Comparison of ENCODE assay signal across 1 cellular context in the genomic region with DNA sequence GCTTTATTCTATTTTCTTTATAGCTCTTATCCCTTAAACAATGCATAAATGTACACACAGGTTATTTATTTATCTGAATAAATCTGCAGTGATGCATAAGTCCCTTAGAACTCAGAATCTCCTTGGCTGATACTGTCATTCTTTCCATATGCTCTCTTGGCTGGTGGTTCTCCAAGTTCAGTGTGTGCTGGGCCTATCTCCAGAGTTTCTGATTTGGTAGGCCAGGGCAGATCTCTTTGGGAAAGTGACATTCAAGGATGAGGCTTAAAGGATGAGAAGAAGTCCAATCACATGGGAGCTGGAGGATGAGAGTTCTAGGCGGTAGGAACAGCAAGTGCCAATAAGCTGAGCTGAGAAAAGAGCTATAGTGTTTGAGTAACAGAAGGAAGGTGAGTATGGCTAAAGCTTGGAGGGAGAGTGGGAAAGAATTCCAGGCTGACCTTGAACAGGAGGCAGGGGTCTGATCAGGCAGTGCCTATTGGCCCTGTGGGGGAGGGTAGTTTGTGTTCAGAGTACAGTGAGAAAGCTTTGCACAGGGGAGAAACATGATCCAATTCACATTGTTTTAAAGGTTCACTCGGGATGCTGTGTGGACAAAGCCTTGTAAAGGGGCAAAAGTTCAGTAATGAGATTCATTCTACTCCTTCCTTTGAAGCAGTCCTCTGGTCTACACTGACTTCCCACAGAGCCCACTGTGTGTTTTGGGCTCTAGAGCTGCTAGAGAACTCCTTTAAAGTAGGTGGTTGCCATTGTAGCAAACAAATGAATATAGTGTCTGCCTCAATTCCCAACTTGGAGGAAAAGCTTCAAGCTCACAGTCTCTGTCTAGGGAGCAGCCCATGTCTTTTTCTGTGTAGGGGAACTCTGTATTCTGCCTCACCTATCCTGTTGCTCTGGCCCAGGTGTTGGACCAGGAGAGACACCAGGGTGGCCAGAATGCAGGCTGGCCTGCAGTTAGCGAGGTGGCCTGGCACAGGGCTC.
A peak's percentile ranks its signal among the peaks of the same experiment; 100 is the strongest.
TF ChIP-seq lines count a peak whose summit lies in the region.

No MANE protein-coding gene starts in this region.

TF ChIP-seq in HepG2, 621 proteins besides CTCF, POLR2A, EP300 and RAD21 (continued from another document and continues in another):
- TF ChIP-seq, protein P1, sequence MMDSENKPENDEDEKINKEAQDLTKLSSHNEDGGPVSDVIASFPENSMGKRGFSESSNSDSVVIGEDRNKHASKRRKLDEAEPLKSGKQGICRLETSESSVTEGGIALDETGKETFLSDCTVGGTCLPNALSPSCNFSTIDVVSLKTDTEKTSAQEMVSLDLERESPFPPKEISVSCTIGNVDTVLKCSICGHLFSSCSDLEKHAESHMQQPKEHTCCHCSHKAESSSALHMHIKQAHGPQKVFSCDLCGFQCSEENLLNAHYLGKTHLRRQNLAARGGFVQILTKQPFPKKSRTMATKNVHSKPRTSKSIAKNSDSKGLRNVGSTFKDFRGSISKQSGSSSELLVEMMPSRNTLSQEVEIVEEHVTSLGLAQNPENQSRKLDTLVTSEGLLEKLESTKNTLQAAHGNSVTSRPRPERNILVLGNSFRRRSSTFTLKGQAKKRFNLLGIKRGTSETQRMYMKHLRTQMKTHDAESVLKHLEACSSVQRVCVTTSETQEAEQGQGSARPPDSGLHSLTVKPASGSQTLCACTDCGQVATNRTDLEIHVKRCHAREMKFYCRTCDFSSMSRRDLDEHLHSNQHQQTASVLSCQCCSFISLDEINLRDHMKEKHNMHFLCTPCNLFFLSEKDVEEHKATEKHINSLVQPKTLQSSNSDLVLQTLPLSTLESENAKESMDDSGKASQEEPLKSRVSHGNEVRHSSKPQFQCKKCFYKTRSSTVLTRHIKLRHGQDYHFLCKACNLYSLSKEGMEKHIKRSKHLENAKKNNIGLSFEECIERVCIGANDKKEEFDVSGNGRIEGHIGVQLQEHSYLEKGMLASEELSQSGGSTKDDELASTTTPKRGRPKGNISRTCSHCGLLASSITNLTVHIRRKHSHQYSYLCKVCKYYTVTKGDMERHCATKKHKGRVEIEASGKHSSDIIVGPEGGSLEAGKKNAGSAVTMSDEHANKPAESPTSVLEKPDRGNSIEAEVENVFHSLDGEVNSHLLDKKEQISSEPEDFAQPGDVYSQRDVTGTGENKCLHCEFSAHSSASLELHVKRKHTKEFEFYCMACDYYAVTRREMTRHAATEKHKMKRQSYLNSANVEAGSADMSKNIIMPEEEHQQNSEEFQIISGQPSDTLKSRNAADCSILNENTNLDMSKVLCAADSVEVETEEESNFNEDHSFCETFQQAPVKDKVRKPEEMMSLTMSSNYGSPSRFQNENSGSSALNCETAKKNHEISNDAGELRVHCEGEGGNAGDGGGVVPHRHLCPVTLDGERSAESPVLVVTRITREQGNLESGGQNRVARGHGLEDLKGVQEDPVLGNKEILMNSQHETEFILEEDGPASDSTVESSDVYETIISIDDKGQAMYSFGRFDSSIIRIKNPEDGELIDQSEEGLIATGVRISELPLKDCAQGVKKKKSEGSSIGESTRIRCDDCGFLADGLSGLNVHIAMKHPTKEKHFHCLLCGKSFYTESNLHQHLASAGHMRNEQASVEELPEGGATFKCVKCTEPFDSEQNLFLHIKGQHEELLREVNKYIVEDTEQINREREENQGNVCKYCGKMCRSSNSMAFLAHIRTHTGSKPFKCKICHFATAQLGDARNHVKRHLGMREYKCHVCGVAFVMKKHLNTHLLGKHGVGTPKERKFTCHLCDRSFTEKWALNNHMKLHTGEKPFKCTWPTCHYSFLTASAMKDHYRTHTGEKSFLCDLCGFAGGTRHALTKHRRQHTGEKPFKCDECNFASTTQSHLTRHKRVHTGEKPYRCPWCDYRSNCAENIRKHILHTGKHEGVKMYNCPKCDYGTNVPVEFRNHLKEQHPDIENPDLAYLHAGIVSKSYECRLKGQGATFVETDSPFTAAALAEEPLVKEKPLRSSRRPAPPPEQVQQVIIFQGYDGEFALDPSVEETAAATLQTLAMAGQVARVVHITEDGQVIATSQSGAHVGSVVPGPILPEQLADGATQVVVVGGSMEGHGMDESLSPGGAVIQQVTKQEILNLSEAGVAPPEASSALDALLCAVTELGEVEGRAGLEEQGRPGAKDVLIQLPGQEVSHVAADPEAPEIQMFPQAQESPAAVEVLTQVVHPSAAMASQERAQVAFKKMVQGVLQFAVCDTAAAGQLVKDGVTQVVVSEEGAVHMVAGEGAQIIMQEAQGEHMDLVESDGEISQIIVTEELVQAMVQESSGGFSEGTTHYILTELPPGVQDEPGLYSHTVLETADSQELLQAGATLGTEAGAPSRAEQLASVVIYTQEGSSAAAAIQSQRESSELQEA (CRISPR knock-in tag; IDR thresholded peaks at IDR 0.05; ENCODE audit: not compliant biosample characterization) = no peak
- TF ChIP-seq, protein P2, sequence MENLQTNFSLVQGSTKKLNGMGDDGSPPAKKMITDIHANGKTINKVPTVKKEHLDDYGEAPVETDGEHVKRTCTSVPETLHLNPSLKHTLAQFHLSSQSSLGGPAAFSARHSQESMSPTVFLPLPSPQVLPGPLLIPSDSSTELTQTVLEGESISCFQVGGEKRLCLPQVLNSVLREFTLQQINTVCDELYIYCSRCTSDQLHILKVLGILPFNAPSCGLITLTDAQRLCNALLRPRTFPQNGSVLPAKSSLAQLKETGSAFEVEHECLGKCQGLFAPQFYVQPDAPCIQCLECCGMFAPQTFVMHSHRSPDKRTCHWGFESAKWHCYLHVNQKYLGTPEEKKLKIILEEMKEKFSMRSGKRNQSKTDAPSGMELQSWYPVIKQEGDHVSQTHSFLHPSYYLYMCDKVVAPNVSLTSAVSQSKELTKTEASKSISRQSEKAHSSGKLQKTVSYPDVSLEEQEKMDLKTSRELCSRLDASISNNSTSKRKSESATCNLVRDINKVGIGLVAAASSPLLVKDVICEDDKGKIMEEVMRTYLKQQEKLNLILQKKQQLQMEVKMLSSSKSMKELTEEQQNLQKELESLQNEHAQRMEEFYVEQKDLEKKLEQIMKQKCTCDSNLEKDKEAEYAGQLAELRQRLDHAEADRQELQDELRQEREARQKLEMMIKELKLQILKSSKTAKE (CRISPR knock-in tag; IDR thresholded peaks at IDR 0.05; ENCODE audit: borderline replicate concordance) = 0 out of 2 replicates have a peak, but pooled peaks have one; percentile 42
- TF ChIP-seq SIX1 (CRISPR knock-in tag; IDR thresholded peaks at IDR 0.05; ENCODE audit: borderline replicate concordance) (peak; percentile 98), ZNF674 (CRISPR knock-in tag; IDR thresholded peaks at IDR 0.05; ENCODE audit: low read depth) (no peak), ZNF792 (CRISPR knock-in tag; IDR thresholded peaks at IDR 0.05) (no peak; the same call in 1 of the 2 replicates), MAFF (IDR thresholded peaks at IDR 0.05; ENCODE audit: low read depth, low read length) (no peak), ZNF354B (CRISPR knock-in tag; IDR thresholded peaks at IDR 0.05) (no peak), TBP (CRISPR knock-in tag; IDR thresholded peaks at IDR 0.05) (no peak), PCBP2 (optimal IDR thresholded peaks at IDR 0.05; ENCODE audit: low read depth, low read length, poor library complexity, severe bottlenecking) (no peak), HHEX (CRISPR knock-in tag; IDR thresholded peaks at IDR 0.05) (peak; percentile 69), ATF1 (CRISPR knock-in tag; IDR thresholded peaks at IDR 0.05) (no peak), MTF2 (CRISPR knock-in tag; IDR thresholded peaks at IDR 0.05; ENCODE audit: borderline replicate concordance) (0 out of 2 replicates have a peak, but pooled peaks have one; percentile 36), MAFK (conservative IDR thresholded peaks at IDR 0.05 in 1 of 2, IDR thresholded peaks at IDR 0.05 in 1 of 2; ENCODE audit: low read length in 2 of 2) (no peak), ZFAT (CRISPR knock-in tag; conservative IDR thresholded peaks at IDR 0.05) (no peak), ZFP36L2 (CRISPR knock-in tag; IDR thresholded peaks at IDR 0.05) (no peak), ZNF136 (CRISPR knock-in tag; IDR thresholded peaks at IDR 0.05; ENCODE audit: low read depth) (no peak), ERF (CRISPR knock-in tag; IDR thresholded peaks at IDR 0.05) (peak; percentile 59; the same call in 1 of the 2 replicates), NFE2L2 (IDR thresholded peaks at IDR 0.05; ENCODE audit: low read length) (no peak), ZNF589 (CRISPR knock-in tag; conservative IDR thresholded peaks at IDR 0.05) (no peak), HNF4A (CRISPR knock-in tag; IDR thresholded peaks at IDR 0.05) (peak; percentile 97), RFXANK (CRISPR knock-in tag; IDR thresholded peaks at IDR 0.05) (no peak), SYNCRIP (IDR thresholded peaks at IDR 0.05; ENCODE audit: insufficient read depth, low read depth, low read length) (no peak), ZNF251 (CRISPR knock-in tag; IDR thresholded peaks at IDR 0.05) (no peak), RAD51 (IDR thresholded peaks at IDR 0.05; ENCODE audit: borderline replicate concordance) (no peak), NBN (conservative IDR thresholded peaks at IDR 0.05) (no peak), SRF (IDR thresholded peaks at IDR 0.05; ENCODE audit: low read depth, low read length) (no peak), ZNF24 (IDR thresholded peaks at IDR 0.05) (no peak), ZSCAN20 (CRISPR knock-in tag; IDR thresholded peaks at IDR 0.05; ENCODE audit: borderline replicate concordance) (peak; percentile 100), AGO2 (optimal IDR thresholded peaks at IDR 0.05; ENCODE audit: low read depth, low read length) (no peak), ZNF749 (CRISPR knock-in tag; IDR thresholded peaks at IDR 0.05; ENCODE audit: borderline replicate concordance) (no peak), ZNF431 (CRISPR knock-in tag; IDR thresholded peaks at IDR 0.05; ENCODE audit: borderline replicate concordance, low read depth) (no peak), NCOA2 (CRISPR knock-in tag; IDR thresholded peaks at IDR 0.05) (peak; percentile 79), ZNF83 (CRISPR knock-in tag; IDR thresholded peaks at IDR 0.05; ENCODE audit: borderline replicate concordance) (no peak)
- TF ChIP-seq, protein P3, sequence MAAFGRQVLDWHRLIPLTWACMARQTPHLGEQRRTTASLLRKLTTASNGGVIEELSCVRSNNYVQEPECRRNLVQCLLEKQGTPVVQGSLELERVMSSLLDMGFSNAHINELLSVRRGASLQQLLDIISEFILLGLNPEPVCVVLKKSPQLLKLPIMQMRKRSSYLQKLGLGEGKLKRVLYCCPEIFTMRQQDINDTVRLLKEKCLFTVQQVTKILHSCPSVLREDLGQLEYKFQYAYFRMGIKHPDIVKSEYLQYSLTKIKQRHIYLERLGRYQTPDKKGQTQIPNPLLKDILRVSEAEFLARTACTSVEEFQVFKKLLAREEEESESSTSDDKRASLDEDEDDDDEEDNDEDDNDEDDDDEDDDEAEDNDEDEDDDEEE (CRISPR knock-in tag; IDR thresholded peaks at IDR 0.05) = no peak
- TF ChIP-seq, protein P4, sequence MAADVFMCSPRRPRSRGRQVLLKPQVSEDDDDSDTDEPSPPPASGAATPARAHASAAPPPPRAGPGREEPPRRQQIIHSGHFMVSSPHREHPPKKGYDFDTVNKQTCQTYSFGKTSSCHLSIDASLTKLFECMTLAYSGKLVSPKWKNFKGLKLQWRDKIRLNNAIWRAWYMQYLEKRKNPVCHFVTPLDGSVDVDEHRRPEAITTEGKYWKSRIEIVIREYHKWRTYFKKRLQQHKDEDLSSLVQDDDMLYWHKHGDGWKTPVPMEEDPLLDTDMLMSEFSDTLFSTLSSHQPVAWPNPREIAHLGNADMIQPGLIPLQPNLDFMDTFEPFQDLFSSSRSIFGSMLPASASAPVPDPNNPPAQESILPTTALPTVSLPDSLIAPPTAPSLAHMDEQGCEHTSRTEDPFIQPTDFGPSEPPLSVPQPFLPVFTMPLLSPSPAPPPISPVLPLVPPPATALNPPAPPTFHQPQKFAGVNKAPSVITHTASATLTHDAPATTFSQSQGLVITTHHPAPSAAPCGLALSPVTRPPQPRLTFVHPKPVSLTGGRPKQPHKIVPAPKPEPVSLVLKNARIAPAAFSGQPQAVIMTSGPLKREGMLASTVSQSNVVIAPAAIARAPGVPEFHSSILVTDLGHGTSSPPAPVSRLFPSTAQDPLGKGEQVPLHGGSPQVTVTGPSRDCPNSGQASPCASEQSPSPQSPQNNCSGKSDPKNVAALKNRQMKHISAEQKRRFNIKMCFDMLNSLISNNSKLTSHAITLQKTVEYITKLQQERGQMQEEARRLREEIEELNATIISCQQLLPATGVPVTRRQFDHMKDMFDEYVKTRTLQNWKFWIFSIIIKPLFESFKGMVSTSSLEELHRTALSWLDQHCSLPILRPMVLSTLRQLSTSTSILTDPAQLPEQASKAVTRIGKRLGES (CRISPR knock-in tag; IDR thresholded peaks at IDR 0.05; ENCODE audit: borderline replicate concordance) = no peak
- TF ChIP-seq, protein P5, sequence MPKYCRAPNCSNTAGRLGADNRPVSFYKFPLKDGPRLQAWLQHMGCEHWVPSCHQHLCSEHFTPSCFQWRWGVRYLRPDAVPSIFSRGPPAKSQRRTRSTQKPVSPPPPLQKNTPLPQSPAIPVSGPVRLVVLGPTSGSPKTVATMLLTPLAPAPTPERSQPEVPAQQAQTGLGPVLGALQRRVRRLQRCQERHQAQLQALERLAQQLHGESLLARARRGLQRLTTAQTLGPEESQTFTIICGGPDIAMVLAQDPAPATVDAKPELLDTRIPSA (CRISPR knock-in tag; IDR thresholded peaks at IDR 0.05; ENCODE audit: borderline replicate concordance) = no peak
- TF ChIP-seq, protein P6, sequence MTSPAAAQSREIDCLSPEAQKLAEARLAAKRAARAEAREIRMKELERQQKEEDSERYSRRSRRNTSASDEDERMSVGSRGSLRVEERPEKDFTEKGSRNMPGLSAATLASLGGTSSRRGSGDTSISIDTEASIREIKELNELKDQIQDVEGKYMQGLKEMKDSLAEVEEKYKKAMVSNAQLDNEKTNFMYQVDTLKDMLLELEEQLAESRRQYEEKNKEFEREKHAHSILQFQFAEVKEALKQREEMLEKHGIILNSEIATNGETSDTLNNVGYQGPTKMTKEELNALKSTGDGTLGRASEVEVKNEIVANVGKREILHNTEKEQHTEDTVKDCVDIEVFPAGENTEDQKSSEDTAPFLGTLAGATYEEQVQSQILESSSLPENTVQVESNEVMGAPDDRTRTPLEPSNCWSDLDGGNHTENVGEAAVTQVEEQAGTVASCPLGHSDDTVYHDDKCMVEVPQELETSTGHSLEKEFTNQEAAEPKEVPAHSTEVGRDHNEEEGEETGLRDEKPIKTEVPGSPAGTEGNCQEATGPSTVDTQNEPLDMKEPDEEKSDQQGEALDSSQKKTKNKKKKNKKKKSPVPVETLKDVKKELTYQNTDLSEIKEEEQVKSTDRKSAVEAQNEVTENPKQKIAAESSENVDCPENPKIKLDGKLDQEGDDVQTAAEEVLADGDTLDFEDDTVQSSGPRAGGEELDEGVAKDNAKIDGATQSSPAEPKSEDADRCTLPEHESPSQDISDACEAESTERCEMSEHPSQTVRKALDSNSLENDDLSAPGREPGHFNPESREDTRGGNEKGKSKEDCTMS (CRISPR knock-in tag; conservative IDR thresholded peaks at IDR 0.05) = no peak
- TF ChIP-seq, protein P7, sequence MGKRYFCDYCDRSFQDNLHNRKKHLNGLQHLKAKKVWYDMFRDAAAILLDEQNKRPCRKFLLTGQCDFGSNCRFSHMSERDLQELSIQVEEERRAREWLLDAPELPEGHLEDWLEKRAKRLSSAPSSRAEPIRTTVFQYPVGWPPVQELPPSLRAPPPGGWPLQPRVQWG (CRISPR knock-in tag; IDR thresholded peaks at IDR 0.05; ENCODE audit: borderline replicate concordance, low read depth) = no peak
- TF ChIP-seq, protein P8, sequence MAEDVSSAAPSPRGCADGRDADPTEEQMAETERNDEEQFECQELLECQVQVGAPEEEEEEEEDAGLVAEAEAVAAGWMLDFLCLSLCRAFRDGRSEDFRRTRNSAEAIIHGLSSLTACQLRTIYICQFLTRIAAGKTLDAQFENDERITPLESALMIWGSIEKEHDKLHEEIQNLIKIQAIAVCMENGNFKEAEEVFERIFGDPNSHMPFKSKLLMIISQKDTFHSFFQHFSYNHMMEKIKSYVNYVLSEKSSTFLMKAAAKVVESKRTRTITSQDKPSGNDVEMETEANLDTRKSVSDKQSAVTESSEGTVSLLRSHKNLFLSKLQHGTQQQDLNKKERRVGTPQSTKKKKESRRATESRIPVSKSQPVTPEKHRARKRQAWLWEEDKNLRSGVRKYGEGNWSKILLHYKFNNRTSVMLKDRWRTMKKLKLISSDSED (CRISPR knock-in tag; IDR thresholded peaks at IDR 0.05) = no peak
